Comparison of ENCODE assay signal across 15 cellular contexts in the genomic region with DNA sequence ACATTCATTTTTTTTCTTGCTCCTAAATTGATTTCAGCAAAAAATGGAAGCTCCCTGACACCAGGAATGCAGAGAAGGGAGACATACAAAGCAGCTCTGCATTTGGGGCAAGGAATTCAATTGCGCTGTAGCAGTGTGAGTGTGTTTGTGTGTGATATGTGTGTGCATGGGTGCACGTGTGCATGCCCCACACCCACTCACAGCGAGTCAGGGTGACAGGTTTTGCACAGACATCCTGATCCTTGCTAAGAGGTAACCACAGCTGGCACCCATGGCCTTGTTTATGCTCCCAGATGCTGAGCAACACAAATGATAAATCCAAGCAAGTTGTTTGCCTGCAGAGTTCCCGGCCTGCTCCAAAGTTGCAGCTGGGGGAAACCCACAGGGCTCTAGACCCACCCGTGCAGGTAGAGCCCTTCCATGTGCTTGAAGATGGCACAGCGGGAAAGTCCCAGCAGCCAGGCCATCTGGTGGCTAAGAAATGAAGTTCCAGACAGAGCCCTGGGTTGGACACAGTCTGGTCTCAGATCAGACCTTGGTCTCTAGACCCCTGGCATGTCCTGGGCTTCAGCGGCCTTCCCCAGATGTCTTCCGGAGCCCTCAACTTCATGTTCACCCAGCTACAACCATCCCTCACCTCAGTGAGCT. TPM values are rescaled to one million over a fixed set of nuclear protein-coding genes. Genes with fewer than 3 reads are reported as not detected.
A peak's percentile ranks its signal among the peaks of the same experiment; 100 is the strongest.
DNase-seq lines count a peak whose midpoint lies in the region; ATAC-seq and TF ChIP-seq lines count a peak whose summit lies in the region.
"Had no signal": no experiment of that assay in that cellular context is flagged by ENCODE, and none has a peak within 500 bp of the region (broad histone marks: within the 10 kb centered on the region; RNA-seq: fewer than 3 reads in every experiment).

No MANE protein-coding gene starts in this region.

- H3K9me2 ChIP-seq in hepatocyte (replicated peaks; ENCODE audit: insufficient read depth): no peaks in the 10 kb centered on the region

- H3K36me3 Mint-ChIP-seq in activated naive CD8-positive, alpha-beta T cell treated with anti-CD3 and anti-CD28 coated beads, Interleukin-2, amount 50 U/mL, for 24 hours (ENCODE audit: low read depth): no peaks in the 10 kb centered on the region
- H3K36me3 Mint-ChIP-seq in activated naive CD8-positive, alpha-beta T cell treated with anti-CD3 and anti-CD28 coated beads for 36 hours: no peaks in the 10 kb centered on the region
- H3K36me3 Mint-ChIP-seq: natural killer cell treated with Interleukin-12 subunit alpha and Interleukin-12 subunit beta and Interleukin-15 and Interleukin-18, amount 100 ng/mL, for 72 hours had no signal

- H3K4me3 ChIP-seq in RWPE2 (ENCODE audit: severe bottlenecking): no peak overlapping the region
- H3K4me3 ChIP-seq in hepatocyte: no peak overlapping the region
- H3K4me3 ChIP-seq in vagina: no peak overlapping the region
- H3K4me3 ChIP-seq: gastroesophageal sphincter had no signal

- no peaks in the 10 kb centered on the region for H3K27me3 ChIP-seq in RWPE2 (ENCODE audit: insufficient read depth, poor library complexity, severe bottlenecking)
- no peaks in the 10 kb centered on the region for H3K27me3 ChIP-seq in hepatocyte
- H3K27me3 ChIP-seq in vagina: no peaks in the 10 kb centered on the region

- no peaks in the 10 kb centered on the region for H3K9me3 ChIP-seq in RWPE2 (ENCODE audit: severe bottlenecking)
- no peaks in the 10 kb centered on the region for H3K9me3 ChIP-seq in hepatocyte (ENCODE audit: low read depth)
- H3K9me3 ChIP-seq in vagina: no peaks in the 10 kb centered on the region
- H3K9me3 ChIP-seq: gastroesophageal sphincter had no signal

- H3K27ac ChIP-seq in RWPE2 (ENCODE audit: poor library complexity, severe bottlenecking) (no peak overlapping the region), hepatocyte (peak overlapping the region; percentile 20), vagina (peak overlapping the region; percentile 75)

- H3K27ac Mint-ChIP-seq in activated naive CD8-positive, alpha-beta T cell treated with anti-CD3 and anti-CD28 coated beads, Interleukin-2, amount 50 U/mL, for 24 hours: no peak overlapping the region
- no peak overlapping the region for H3K27ac Mint-ChIP-seq in activated naive CD8-positive, alpha-beta T cell treated with anti-CD3 and anti-CD28 coated beads for 36 hours
- H3K27ac Mint-ChIP-seq: activated T-helper 1 cell treated with anti-CD3 and anti-CD28 coated beads, Interleukin-12 subunit alpha, Interleukin-12 subunit beta, Interleukin-2, Interleukin-4 antibody, amounts not matched to agents 30 ng/mL and 10 ng/mL and 1 ng/mL, durations not matched to agents 14 hours and 24 hours and 36 hours; natural killer cell treated with Interleukin-12 subunit alpha and Interleukin-12 subunit beta and Interleukin-15 and Interleukin-18, amount 100 ng/mL, for 72 hours had no signal

- peaks cover 11% of the 10 kb centered on the region for H3K27me3 Mint-ChIP-seq in activated naive CD8-positive, alpha-beta T cell treated with anti-CD3 and anti-CD28 coated beads, Interleukin-2, amount 50 U/mL, for 24 hours
- peaks cover 6% of the 10 kb centered on the region for H3K27me3 Mint-ChIP-seq in activated naive CD8-positive, alpha-beta T cell treated with anti-CD3 and anti-CD28 coated beads for 36 hours

- peak; percentile 30 for ATAC-seq in activated naive CD8-positive, alpha-beta T cell treated with anti-CD3 and anti-CD28 coated beads, Interleukin-2, amount 50 U/mL, for 24 hours
- ATAC-seq in RWPE2 (ENCODE audit: low read depth): no peak
- ATAC-seq: natural killer cell treated with Interleukin-12 subunit alpha and Interleukin-12 subunit beta and Interleukin-15 and Interleukin-18, amount 100 ng/mL, for 72 hours; Panc1 had no signal

- no peak overlapping the region for H2AFZ ChIP-seq in hepatocyte

- peak; percentile 8 for TF ChIP-seq CTCF in RWPE2 (IDR thresholded peaks at IDR 0.05; ENCODE audit: poor library complexity, severe bottlenecking)
- TF ChIP-seq CTCF in hepatocyte (IDR thresholded peaks at IDR 0.05; ENCODE audit: poor library complexity): no peak
- TF ChIP-seq CTCF in vagina (IDR thresholded peaks at IDR 0.05): no peak

- H4K20me1 ChIP-seq in hepatocyte (ENCODE audit: insufficient read depth, poor library complexity, severe bottlenecking): no peaks in the 10 kb centered on the region

- H3K4me1 ChIP-seq in RWPE2 (ENCODE audit: insufficient read depth, poor library complexity, severe bottlenecking): peaks cover 4% of the 10 kb centered on the region
- H3K4me1 ChIP-seq in hepatocyte (ENCODE audit: insufficient read depth): peaks cover 14% of the 10 kb centered on the region
- H3K4me1 ChIP-seq in vagina: peaks cover 43% of the 10 kb centered on the region

- no peaks in the 10 kb centered on the region for H3K9me3 Mint-ChIP-seq in activated naive CD8-positive, alpha-beta T cell treated with anti-CD3 and anti-CD28 coated beads, Interleukin-2, amount 50 U/mL, for 24 hours
- peaks cover 3% of the 10 kb centered on the region for H3K9me3 Mint-ChIP-seq in activated naive CD8-positive, alpha-beta T cell treated with anti-CD3 and anti-CD28 coated beads for 36 hours
- H3K9me3 Mint-ChIP-seq: activated T-helper 1 cell treated with anti-CD3 and anti-CD28 coated beads, Interleukin-12 subunit alpha, Interleukin-12 subunit beta, Interleukin-2, Interleukin-4 antibody, amounts not matched to agents 30 ng/mL and 10 ng/mL and 1 ng/mL, durations not matched to agents 14 hours and 24 hours and 36 hours; central memory CD8-positive, alpha-beta T cell; natural killer cell treated with Interleukin-12 subunit alpha and Interleukin-12 subunit beta and Interleukin-15 and Interleukin-18, amount 100 ng/mL, for 72 hours had no signal

- H3K4me2 ChIP-seq in hepatocyte: no peak overlapping the region

- no peaks in the 10 kb centered on the region for H3K79me2 ChIP-seq in hepatocyte

- WGBS in hepatocyte (ENCODE audit: low lambda C conversion rate, missing lambda C conversion rate): 76% methylated on average over 8 of the region's 8 CpGs

- intact Hi-C loops in vagina (cut with DNase I): no loop called here

- H3K4me3 Mint-ChIP-seq in activated naive CD8-positive, alpha-beta T cell treated with anti-CD3 and anti-CD28 coated beads, Interleukin-2, amount 50 U/mL, for 24 hours: no peak overlapping the region
- H3K4me3 Mint-ChIP-seq in activated naive CD8-positive, alpha-beta T cell treated with anti-CD3 and anti-CD28 coated beads for 36 hours: no peak overlapping the region
- H3K4me3 Mint-ChIP-seq: activated T-helper 1 cell treated with anti-CD3 and anti-CD28 coated beads, Interleukin-12 subunit alpha, Interleukin-12 subunit beta, Interleukin-2, Interleukin-4 antibody, amounts not matched to agents 30 ng/mL and 10 ng/mL and 1 ng/mL, durations not matched to agents 14 hours and 24 hours and 36 hours; central memory CD8-positive, alpha-beta T cell; natural killer cell treated with Interleukin-12 subunit alpha and Interleukin-12 subunit beta and Interleukin-15 and Interleukin-18, amount 100 ng/mL, for 72 hours had no signal

- DNase-seq in activated naive CD8-positive, alpha-beta T cell treated with anti-CD3 and anti-CD28 coated beads, Interleukin-2, amount 50 U/mL, for 24 hours: no peak
- DNase-seq in activated naive CD8-positive, alpha-beta T cell treated with anti-CD3 and anti-CD28 coated beads for 36 hours: no peak
- DNase-seq in RWPE2 (ENCODE audit: low spot score) (no peak), hepatocyte (ENCODE audit: low spot score) (no peak), vagina (ENCODE audit: extremely low spot score in 2 of 2) (no peak), NOMO-1 treated with DMSO at 0.1 percent for 48 hours (lab: John Stamatoyannopoulos, UW; ENCODE audit: unreplicated experiment) (no peak), middle frontal gyrus (ENCODE audit: extremely low spot score, low spot score) (no peak)
- no peak for DNase-seq in stimulated activated CD4-positive, alpha-beta T cell treated with anti-CD3 and anti-CD28 coated beads, Interleukin-2, amount 100 ng/mL, for 24 hours
- DNase-seq: NCI-H2081, NCI-H748 treated with DMSO at 0.1 percent for 48 hours had no signal

- H3K4me1 Mint-ChIP-seq in activated naive CD8-positive, alpha-beta T cell treated with anti-CD3 and anti-CD28 coated beads, Interleukin-2, amount 50 U/mL, for 24 hours: peaks cover 6% of the 10 kb centered on the region
- H3K4me1 Mint-ChIP-seq in activated naive CD8-positive, alpha-beta T cell treated with anti-CD3 and anti-CD28 coated beads for 36 hours: peaks cover 2% of the 10 kb centered on the region
- H3K4me1 Mint-ChIP-seq: central memory CD8-positive, alpha-beta T cell had no signal

- H3K36me3 ChIP-seq in RWPE2 (ENCODE audit: low read depth) (no peaks in the 10 kb centered on the region), hepatocyte (replicated peaks; ENCODE audit: insufficient read depth, low read depth) (no peaks in the 10 kb centered on the region), vagina (no peaks in the 10 kb centered on the region)
- H3K36me3 ChIP-seq: gastroesophageal sphincter had no signal

- TF ChIP-seq POLR2A in vagina (IDR thresholded peaks at IDR 0.05): no peak

RNA-seq across cellular contexts. Expression of a gene that starts 25.8 kb away (rescaled TPM):
- total RNA-seq in activated naive CD8-positive, alpha-beta T cell treated with anti-CD3 and anti-CD28 coated beads for 36 hours: not detected
- total RNA-seq in hepatocyte (4.7 and 5.9 TPM in 2 replicates), vagina (23.3 TPM)
- polyA plus RNA-seq in hepatocyte: 4.4 and 5.2 TPM in 2 replicates
- total RNA-seq: activated T-helper 1 cell treated with anti-CD3 and anti-CD28 coated beads, Interleukin-12 subunit alpha, Interleukin-12 subunit beta, Interleukin-2, Interleukin-4 antibody, amounts not matched to agents 30 ng/mL and 10 ng/mL and 1 ng/mL, durations not matched to agents 14 hours and 24 hours and 36 hours; natural killer cell treated with Interleukin-12 subunit alpha and Interleukin-12 subunit beta and Interleukin-15 and Interleukin-18, amount 100 ng/mL, for 72 hours had no signal
